8 cellular contexts compared by ENCODE assay signal in genomic region chr5:115295775-115296129, GRCh38. TPM values are rescaled to one million over a fixed set of nuclear protein-coding genes. Genes with fewer than 3 reads are reported as not detected.
DNase-seq lines count a peak whose midpoint lies in the region; ATAC-seq and TF ChIP-seq lines count a peak whose summit lies in the region.

No MANE protein-coding gene starts in this region.

- no peak for TF ChIP-seq CTCF in VCaP (conservative IDR thresholded peaks at IDR 0.05)

- H3K27ac ChIP-seq in VCaP, result peak overlapping the region; percentile 83
- H3K27ac ChIP-seq in skeletal muscle tissue (ENCODE audit: low read depth, low read length), result no peak overlapping the region

- H3K9me3 ChIP-seq in skeletal muscle tissue (ENCODE audit: control insufficient read depth in 3 of 3, low read length in 3 of 3), result peaks cover 0 to 2% (median 0%) of the 10 kb centered on the region in 3 donors

- intact Hi-C loops in left ventricle myocardium superior (cut with micrococcal nuclease), result no loop called here

- CTCF ChIA-PET in HEK293T (lab: Yijun Ruan, JAX), result interaction anchor here (0.7 kb wide), 1 partner anchor 205 kb away, joined by 6 read pairs; no protein-coding TSS in a partner anchor

- DNase-seq in DMS114 treated with DMSO at 0.1 percent for 48 hours (lab: John Stamatoyannopoulos, UW; ENCODE audit: unreplicated experiment) (peak; percentile 27), HEK293T (ENCODE audit: extremely low spot score) (peak; percentile 18), left ventricle myocardium superior (no peak), DMS79 (lab: John Stamatoyannopoulos, UW) (no peak), UCSD-AML1 (lab: John Stamatoyannopoulos, UW; ENCODE audit: unreplicated experiment) (no peak)

- peaks cover 6 to 8% (median 8%) of the 10 kb centered on the region in 3 donors for H3K4me1 ChIP-seq in skeletal muscle tissue (ENCODE audit: control insufficient read depth in 3 of 3, insufficient read depth in 3 of 3, low read length in 3 of 3)

- peak overlapping the region; percentile 69 to 85 (median 75) for H3K9ac ChIP-seq in skeletal muscle tissue (ENCODE audit: low read depth in 1 of 3, low read length in 3 of 3)

- H3K27me3 ChIP-seq in skeletal muscle tissue (ENCODE audit: control insufficient read depth in 3 of 3, insufficient read depth in 3 of 3, low read length in 3 of 3), result no peaks in the 10 kb centered on the region

- no peaks in the 10 kb centered on the region for H3K36me3 ChIP-seq in skeletal muscle tissue (ENCODE audit: control insufficient read depth in 3 of 3, insufficient read depth in 3 of 3, low read length in 3 of 3)

- H3K4me3 ChIP-seq in skeletal muscle tissue (ENCODE audit: low read length in 3 of 3), result peak overlapping the region; percentile 76 to 85 (median 82)

- POLR2A ChIA-PET in HEK293T (lab: Yijun Ruan, JAX), result interaction anchor here (1.9 to 3.1 kb wide), 2 partner anchors 32 to 34 kb away, joined by 5 to 12 read pairs; partner anchors contain the start of gene PGGT1B

- ATAC-seq in left ventricle myocardium superior (peak; percentile 50), HG02610 (IDR thresholded peaks at IDR 0.05; ENCODE audit: unreplicated experiment) (no peak)

TF ChIP-seq in HEK293T, 16 proteins besides CTCF, POLR2A, EP300 and RAD21:
- TF ChIP-seq ZNF384 (IDR thresholded peaks at IDR 0.05) (no peak), FOXK2 (IDR thresholded peaks at IDR 0.05) (no peak), FOXA1 (IDR thresholded peaks at IDR 0.05) (no peak), L3MBTL2 (conservative IDR thresholded peaks at IDR 0.05) (no peak), LEF1 (IDR thresholded peaks at IDR 0.05; ENCODE audit: borderline replicate concordance) (no peak), SP1 (IDR thresholded peaks at IDR 0.05) (no peak), HDGF (IDR thresholded peaks at IDR 0.05; ENCODE audit: borderline replicate concordance) (no peak), CTBP1 (IDR thresholded peaks at IDR 0.05; ENCODE audit: borderline replicate concordance) (no peak), SUZ12 (IDR thresholded peaks at IDR 0.05) (no peak), TARDBP (IDR thresholded peaks at IDR 0.05) (no peak), FOXM1 (IDR thresholded peaks at IDR 0.05; ENCODE audit: borderline replicate concordance) (no peak), ARNT (IDR thresholded peaks at IDR 0.05) (no peak), NFRKB (IDR thresholded peaks at IDR 0.05) (no peak), BHLHE40 (IDR thresholded peaks at IDR 0.05; ENCODE audit: borderline replicate concordance) (no peak), ELF4 (IDR thresholded peaks at IDR 0.05) (no peak)
- TF ChIP-seq, protein P1, sequence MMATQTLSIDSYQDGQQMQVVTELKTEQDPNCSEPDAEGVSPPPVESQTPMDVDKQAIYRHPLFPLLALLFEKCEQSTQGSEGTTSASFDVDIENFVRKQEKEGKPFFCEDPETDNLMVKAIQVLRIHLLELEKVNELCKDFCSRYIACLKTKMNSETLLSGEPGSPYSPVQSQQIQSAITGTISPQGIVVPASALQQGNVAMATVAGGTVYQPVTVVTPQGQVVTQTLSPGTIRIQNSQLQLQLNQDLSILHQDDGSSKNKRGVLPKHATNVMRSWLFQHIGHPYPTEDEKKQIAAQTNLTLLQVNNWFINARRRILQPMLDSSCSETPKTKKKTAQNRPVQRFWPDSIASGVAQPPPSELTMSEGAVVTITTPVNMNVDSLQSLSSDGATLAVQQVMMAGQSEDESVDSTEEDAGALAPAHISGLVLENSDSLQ (IDR thresholded peaks at IDR 0.05), result no peak

RNA-seq across cellular contexts. Expression of gene CCDC112, which starts 0.7 kb away (rescaled TPM):
- 4.6 TPM for total RNA-seq in left ventricle myocardium superior
- 1.0 TPM for total RNA-seq in skeletal muscle tissue

RNA-seq across cellular contexts. Expression of gene PGGT1B, which starts 33.1 kb away (rescaled TPM):
- total RNA-seq in left ventricle myocardium superior, result 23.4 TPM
- total RNA-seq in skeletal muscle tissue, result 14.1 TPM

Comparison
In these comparisons a context has a peak if more than half of its experiments do, and no peak if none do; other contexts are left out.
1. DNase-seq: peak in DMS114 treated with DMSO at 0.1 percent for 48 hours (single experiment) and HEK293T (single experiment); none in left ventricle myocardium superior (single experiment), DMS79 (single experiment) and UCSD-AML1 (single experiment).